Comparison of ENCODE assay signal across 19 cellular contexts in genomic region chr1:2177946-2178538, GRCh38. TPM values are rescaled to one million over a fixed set of nuclear protein-coding genes. Genes with fewer than 3 reads are reported as not detected.
DNase-seq lines count a peak whose midpoint lies in the region; ATAC-seq, FAIRE-seq and TF ChIP-seq lines count a peak whose summit lies in the region.
"Had no signal": no experiment of that assay in that cellular context is flagged by ENCODE, and none has a peak within 500 bp of the region (broad histone marks: within the 10 kb centered on the region; RNA-seq: fewer than 3 reads in every experiment).

No MANE protein-coding gene starts in this region.

- H3K18ac ChIP-seq in neuronal stem cell (ENCODE audit: low read length): peak overlapping the region; percentile 35

- H3K4me1 ChIP-seq in K562 (replicated peaks in 1 of 2; ENCODE audit: control insufficient read depth in 2 of 2, insufficient read depth in 2 of 2, low read length in 2 of 2): peaks cover 39 to 92% of the 10 kb centered on the region in 2 experiments
- H3K4me1 ChIP-seq in neuronal stem cell (ENCODE audit: control insufficient read depth in 2 of 2, insufficient read depth in 1 of 2, low read depth in 1 of 2, low read length in 2 of 2): no peaks in the 10 kb centered on the region
- no peaks in the 10 kb centered on the region for H3K4me1 ChIP-seq in HAP-1

- no peak overlapping the region for H3K4me3 ChIP-seq in K562
- no peak overlapping the region for H3K4me3 ChIP-seq in neuronal stem cell (ENCODE audit: low read length in 2 of 2)
- no peak overlapping the region for H3K4me3 ChIP-seq in HAP-1

- no peak overlapping the region for H2BK12ac ChIP-seq in neuronal stem cell (ENCODE audit: low read length)

- no peak overlapping the region for H3K4ac ChIP-seq in neuronal stem cell (ENCODE audit: low read length)

- H3K36me3 Mint-ChIP-seq in activated CD4-positive, alpha-beta T cell treated with anti-CD3 and anti-CD28 coated beads, Interleukin-2, amount 10 ng/mL, durations not matched to agents 7 days and 5 days (ENCODE audit: low read depth): no peaks in the 10 kb centered on the region
- no peaks in the 10 kb centered on the region for H3K36me3 Mint-ChIP-seq in activated CD4-positive, alpha-beta T cell treated with anti-CD3 and anti-CD28 coated beads, Interleukin-2, amount 10 ng/mL, durations not matched to agents 24 days and 14 days (ENCODE audit: low read depth)
- H3K36me3 Mint-ChIP-seq in endothelial cell (ENCODE audit: low read depth, unreplicated experiment): peaks cover 12% of the 10 kb centered on the region
- H3K36me3 Mint-ChIP-seq in activated naive CD4-positive, alpha-beta T cell treated with anti-CD3 and anti-CD28 coated beads for 36 hours (ENCODE audit: low read depth): peaks cover 5% of the 10 kb centered on the region

- H3K79me1 ChIP-seq in neuronal stem cell (ENCODE audit: low read depth, low read length): peaks cover 13% of the 10 kb centered on the region

- peaks cover 9% of the 10 kb centered on the region for H3K9me1 ChIP-seq in K562 (ENCODE audit: control insufficient read depth, insufficient read depth, low read length)

- H4K8ac ChIP-seq in neuronal stem cell (ENCODE audit: low read depth, low read length): no peak overlapping the region

- POLR2A ChIA-PET in activated CD4-positive, alpha-beta T cell treated with anti-CD3 and anti-CD28 coated beads, Interleukin-2, amount 10 ng/mL, durations not matched to agents 7 days and 5 days (lab: Charles Lee): no interaction called here
- POLR2A ChIA-PET in K562 (lab: Yijun Ruan, JAX): no interaction called here

- no peak overlapping the region for H3K4me2 ChIP-seq in K562 (ENCODE audit: insufficient read depth, low read length)
- no peak overlapping the region for H3K4me2 ChIP-seq in neuronal stem cell (ENCODE audit: insufficient read depth, low read length, poor library complexity, severe bottlenecking)

- intact Hi-C loops in activated CD4-positive, alpha-beta T cell treated with anti-CD3 and anti-CD28 coated beads, Interleukin-2, amount 10 ng/mL, durations not matched to agents 24 days and 14 days (cut with micrococcal nuclease): no loop called here
- intact Hi-C loops in K562 (cut with micrococcal nuclease): no loop called here
- intact Hi-C loops in activated naive CD4-positive, alpha-beta T cell treated with anti-CD3 and anti-CD28 coated beads for 36 hours (cut with micrococcal nuclease): no loop called here

- TF ChIP-seq RAD21 in K562 (CRISPR knock-in tag; conservative IDR thresholded peaks at IDR 0.05 in 1 of 2, IDR thresholded peaks at IDR 0.05 in 1 of 2): no peak

- no peak overlapping the region for H2BK15ac ChIP-seq in neuronal stem cell (ENCODE audit: low read length)

- H3K36me3 ChIP-seq in K562 (ENCODE audit: control insufficient read depth, insufficient read depth, low read length) (no peaks in the 10 kb centered on the region), neuronal stem cell (replicated peaks in 1 of 2; ENCODE audit: control insufficient read depth in 2 of 2, insufficient read depth in 2 of 2, low read length in 2 of 2) (peaks cover 0 to 26% of the 10 kb centered on the region in 2 donors), HAP-1 (replicated peaks) (peaks cover 6% of the 10 kb centered on the region; the same call in 1 of the 2 replicates)

- H3K9me3 Mint-ChIP-seq in activated CD4-positive, alpha-beta T cell treated with anti-CD3 and anti-CD28 coated beads, Interleukin-2, amount 10 ng/mL, durations not matched to agents 7 days and 5 days: no peaks in the 10 kb centered on the region
- no peaks in the 10 kb centered on the region for H3K9me3 Mint-ChIP-seq in activated CD4-positive, alpha-beta T cell treated with anti-CD3 and anti-CD28 coated beads, Interleukin-2, amount 10 ng/mL, durations not matched to agents 24 days and 14 days
- H3K9me3 Mint-ChIP-seq in endothelial cell (ENCODE audit: unreplicated experiment): no peaks in the 10 kb centered on the region
- no peaks in the 10 kb centered on the region for H3K9me3 Mint-ChIP-seq in activated naive CD4-positive, alpha-beta T cell treated with anti-CD3 and anti-CD28 coated beads for 36 hours
- H3K9me3 Mint-ChIP-seq: CD8-positive, alpha-beta T cell had no signal

- no peak for TF ChIP-seq POLR2A in K562 (conservative IDR thresholded peaks at IDR 0.05)

- peak overlapping the region; percentile 21 for H3K14ac ChIP-seq in neuronal stem cell (ENCODE audit: low read length)

- H3K27me3 ChIP-seq in K562 (ENCODE audit: control insufficient read depth in 2 of 2, insufficient read depth in 2 of 2, low read length in 2 of 2) (peaks cover 6 to 12% of the 10 kb centered on the region in 2 experiments; a peak in 4 of 5 replicates), neuronal stem cell (ENCODE audit: control insufficient read depth in 3 of 3, insufficient read depth in 3 of 3, low read depth in 1 of 3, low read length in 3 of 3) (peaks cover 0 to 4% (median 0%) of the 10 kb centered on the region in 3 experiments), HAP-1 (ENCODE audit: low read depth) (no peaks in the 10 kb centered on the region)

- H3K79me2 ChIP-seq in K562 (ENCODE audit: control insufficient read depth, insufficient read depth, low read length): peaks cover 3% of the 10 kb centered on the region; the same call in 1 of the 3 replicates

- H3K9ac ChIP-seq in K562 (ENCODE audit: insufficient read depth in 1 of 2, low read depth in 2 of 2, low read length in 2 of 2) (peak overlapping the region in 1 of 2 experiments; percentile 53; a peak in 1 of 4 replicates), neuronal stem cell (ENCODE audit: low read depth, low read length, poor library complexity) (peak overlapping the region; percentile 71)

- no TSS peak for BruUV-seq in K562 (replicated peaks; lab: Mats Ljungman, UMichigan)

- peak overlapping the region; percentile 19 for H3K27ac Mint-ChIP-seq in activated CD4-positive, alpha-beta T cell treated with anti-CD3 and anti-CD28 coated beads, Interleukin-2, amount 10 ng/mL, durations not matched to agents 7 days and 5 days
- no peak overlapping the region for H3K27ac Mint-ChIP-seq in activated CD4-positive, alpha-beta T cell treated with anti-CD3 and anti-CD28 coated beads, Interleukin-2, amount 10 ng/mL, durations not matched to agents 24 days and 14 days
- H3K27ac Mint-ChIP-seq in endothelial cell (ENCODE audit: unreplicated experiment): no peak overlapping the region
- no peak overlapping the region for H3K27ac Mint-ChIP-seq in activated naive CD4-positive, alpha-beta T cell treated with anti-CD3 and anti-CD28 coated beads for 36 hours
- H3K27ac Mint-ChIP-seq: CD8-positive, alpha-beta T cell had no signal

- FAIRE-seq in K562 (lab: Jason Lieb, UNC): no peak
- FAIRE-seq: D721Med, G401.6, GM12892, HTR-8/SVneo had no signal

- in situ Hi-C loops in K562 (cut with MboI) (loop anchor here (25.0 kb wide), 1 partner anchor 359 kb away; the partner anchor contains the start of genes HES5 and PANK4), HAP-1 (cut with MboI; ENCODE audit: low sequenced_read_pairs) (loop anchor here (25.0 kb wide), 1 partner anchor 609 kb away; no protein-coding TSS in a partner anchor)

- H2BK5ac ChIP-seq in neuronal stem cell (ENCODE audit: low read length): peak overlapping the region; percentile 87

- H2AK5ac ChIP-seq in neuronal stem cell (ENCODE audit: low read depth, low read length): no peak overlapping the region

- no peak overlapping the region for H3K27ac ChIP-seq in K562 (ENCODE audit: extremely low read depth, low read depth, low read length)
- H3K27ac ChIP-seq in neuronal stem cell (replicated peaks; ENCODE audit: low read length): no peak overlapping the region
- H3K27ac ChIP-seq: 22Rv1 had no signal

- H3K9me3 ChIP-seq in K562 (replicated peaks; ENCODE audit: control insufficient read depth, insufficient read depth, low read depth, low read length) (no peaks in the 10 kb centered on the region), neuronal stem cell (replicated peaks in 1 of 2; ENCODE audit: control insufficient read depth in 2 of 2, insufficient read depth in 1 of 2, low read depth in 1 of 2, low read length in 2 of 2) (peaks cover 0 to 2% of the 10 kb centered on the region in 2 donors), HAP-1 (no peaks in the 10 kb centered on the region)

- no peak overlapping the region for H3K4me3 Mint-ChIP-seq in activated CD4-positive, alpha-beta T cell treated with anti-CD3 and anti-CD28 coated beads, Interleukin-2, amount 10 ng/mL, durations not matched to agents 7 days and 5 days
- H3K4me3 Mint-ChIP-seq in activated CD4-positive, alpha-beta T cell treated with anti-CD3 and anti-CD28 coated beads, Interleukin-2, amount 10 ng/mL, durations not matched to agents 24 days and 14 days: no peak overlapping the region
- H3K4me3 Mint-ChIP-seq in endothelial cell (ENCODE audit: unreplicated experiment): peak overlapping the region; percentile 21
- H3K4me3 Mint-ChIP-seq in activated naive CD4-positive, alpha-beta T cell treated with anti-CD3 and anti-CD28 coated beads for 36 hours: no peak overlapping the region
- H3K4me3 Mint-ChIP-seq: CD14-positive monocyte; CD8-positive, alpha-beta T cell had no signal

- peak overlapping the region; percentile 85 for H3K23ac ChIP-seq in neuronal stem cell (ENCODE audit: low read depth, low read length, poor library complexity)

- H2BK120ac ChIP-seq in neuronal stem cell (ENCODE audit: low read depth, low read length): no peak overlapping the region

- DNase-seq in activated CD4-positive, alpha-beta T cell treated with anti-CD3 and anti-CD28 coated beads, Interleukin-2, amount 10 ng/mL, durations not matched to agents 7 days and 5 days: no peak
- DNase-seq in activated CD4-positive, alpha-beta T cell treated with anti-CD3 and anti-CD28 coated beads, Interleukin-2, amount 10 ng/mL, durations not matched to agents 24 days and 14 days: no peak
- no peak for DNase-seq in K562 (ENCODE audit: extremely low read depth in 1 of 4, low spot score in 3 of 4)
- DNase-seq in endothelial cell (ENCODE audit: low spot score): no peak
- DNase-seq in neuronal stem cell (ENCODE audit: low spot score): no peak
- no peak for DNase-seq in HAP-1 (ENCODE audit: low spot score in 2 of 2)
- no peak for DNase-seq in activated naive CD4-positive, alpha-beta T cell treated with anti-CD3 and anti-CD28 coated beads for 36 hours
- DNase-seq in NCI-H2171 treated with DMSO at 0.1 percent for 48 hours (lab: John Stamatoyannopoulos, UW): no peak
- DNase-seq: CD8-positive, alpha-beta T cell; COR-L47; DMS153; DMS79 treated with DMSO at 0.1 percent for 48 hours; EL had no signal

- H4K91ac ChIP-seq in neuronal stem cell (ENCODE audit: low read depth, low read length, poor library complexity): no peak overlapping the region

- H3K27me3 Mint-ChIP-seq in activated CD4-positive, alpha-beta T cell treated with anti-CD3 and anti-CD28 coated beads, Interleukin-2, amount 10 ng/mL, durations not matched to agents 7 days and 5 days: no peaks in the 10 kb centered on the region
- H3K27me3 Mint-ChIP-seq in activated CD4-positive, alpha-beta T cell treated with anti-CD3 and anti-CD28 coated beads, Interleukin-2, amount 10 ng/mL, durations not matched to agents 24 days and 14 days: no peaks in the 10 kb centered on the region
- peaks cover 19% of the 10 kb centered on the region for H3K27me3 Mint-ChIP-seq in endothelial cell (ENCODE audit: unreplicated experiment)
- no peaks in the 10 kb centered on the region for H3K27me3 Mint-ChIP-seq in activated naive CD4-positive, alpha-beta T cell treated with anti-CD3 and anti-CD28 coated beads for 36 hours (ENCODE audit: low read depth)

- no peak for TF ChIP-seq EP300 in K562 (IDR thresholded peaks at IDR 0.05; ENCODE audit: low read length)

- H2AFZ ChIP-seq in K562 (ENCODE audit: low read depth, low read length): no peak overlapping the region
- no peak overlapping the region for H2AFZ ChIP-seq in neuronal stem cell (ENCODE audit: low read length)

- no peaks in the 10 kb centered on the region; the same call in 1 of the 2 replicates for H4K20me1 ChIP-seq in K562 (replicated peaks; ENCODE audit: control insufficient read depth, insufficient read depth, low read length)

- CTCF ChIA-PET in activated CD4-positive, alpha-beta T cell treated with anti-CD3 and anti-CD28 coated beads, Interleukin-2, amount 10 ng/mL, durations not matched to agents 7 days and 5 days (lab: Charles Lee): no interaction called here
- CTCF ChIA-PET in K562 (lab: Yijun Ruan, JAX; ENCODE audit: low intra/inter-chr PET ratio): no interaction called here
- CTCF ChIA-PET in activated naive CD4-positive, alpha-beta T cell treated with anti-CD3 and anti-CD28 coated beads for 36 hours (lab: Charles Lee): no interaction called here

- H3K4me1 Mint-ChIP-seq in activated CD4-positive, alpha-beta T cell treated with anti-CD3 and anti-CD28 coated beads, Interleukin-2, amount 10 ng/mL, durations not matched to agents 7 days and 5 days: peaks cover 2% of the 10 kb centered on the region
- no peaks in the 10 kb centered on the region for H3K4me1 Mint-ChIP-seq in activated CD4-positive, alpha-beta T cell treated with anti-CD3 and anti-CD28 coated beads, Interleukin-2, amount 10 ng/mL, durations not matched to agents 24 days and 14 days
- peaks cover 3% of the 10 kb centered on the region for H3K4me1 Mint-ChIP-seq in endothelial cell (ENCODE audit: unreplicated experiment)
- H3K4me1 Mint-ChIP-seq in activated naive CD4-positive, alpha-beta T cell treated with anti-CD3 and anti-CD28 coated beads for 36 hours (ENCODE audit: low read depth): no peaks in the 10 kb centered on the region

- TF ChIP-seq CTCF in K562 (IDR thresholded peaks at IDR 0.05 in 2 of 3, conservative IDR thresholded peaks at IDR 0.05 in 1 of 3; ENCODE audit: insufficient read depth in 2 of 3, low read depth in 1 of 3, low read length in 3 of 3) (no peak), endothelial cell (IDR thresholded peaks at IDR 0.05; ENCODE audit: unreplicated experiment) (no peak)

- no peak for ATAC-seq in K562
- ATAC-seq: CD8-positive, alpha-beta T cell had no signal

- WGBS in K562 (ENCODE audit: insufficient coverage, low coverage, missing lambda C conversion rate): 67% methylated on average over 18 of the region's 18 CpGs
- no CpG with 5 or more reads among the region's 18 CpGs for WGBS in neuronal stem cell (ENCODE audit: extremely low coverage in 2 of 2, insufficient read length in 2 of 2, insufficient replicate concordance in 1 of 2), 2 donors

RNA-seq across cellular contexts. Expression of gene FAAP20, which starts 16.5 kb away (rescaled TPM):
- 10 to 100 TPM; 61.3 to 66.2 TPM for total RNA-seq in activated CD4-positive, alpha-beta T cell treated with anti-CD3 and anti-CD28 coated beads, Interleukin-2, amount 10 ng/mL, durations not matched to agents 7 days and 5 days
- total RNA-seq in activated CD4-positive, alpha-beta T cell treated with anti-CD3 and anti-CD28 coated beads, Interleukin-2, amount 10 ng/mL, durations not matched to agents 24 days and 14 days: 55.8 and 60.3 TPM in 2 replicates
- total RNA-seq in K562 (2011; cell fraction: chromatin; rRNA removed; ENCODE audit: low replicate concordance): 32.5 and 87.9 TPM in 2 replicates
- 57.6 and 57.7 TPM in 2 replicates for total RNA-seq in K562 (2011; cell fraction: nucleolus; rRNA removed)
- 37.4 and 38.2 TPM in 2 replicates for total RNA-seq in K562 (2011; cell fraction: nucleoplasm; rRNA removed)
- total RNA-seq in K562 (2014; rRNA removed) (74.4 and 79.5 TPM in 2 replicates), K562 (2014; rRNA removed; fragmentation: Illumina TruSeq; extraction: Trizol) (4.5 and 5.2 TPM in 2 replicates), K562 (2015; rRNA removed; fragmentation: Illumina TruSeq; extraction: Trizol) (13.7 and 15.9 TPM in 2 replicates), K562 (2021) (142 TPM in 2 replicates), endothelial cell (ENCODE audit: unreplicated experiment) (118 TPM)
- polyA plus RNA-seq in K562 (2011; rRNA removed) (9.9 and 13.5 TPM in 2 replicates), K562 (2014; fragmentation: Illumina TruSeq; extraction: Trizol) (8.4 and 22.6 TPM in 2 replicates), K562 (2014; fragmentation: Nextera tagmentation; extraction: Ambion mirVana) (1 to 10 TPM in 1 of 2 experiments, under 1 TPM in 1; 0.58 to 1.0 TPM), K562 (2014; rRNA removed) (143 and 153 TPM in 2 replicates)
- 19.5 and 92.5 TPM in 2 replicates for polyA plus RNA-seq in K562 (2011; cell fraction: cytosol; rRNA removed)
- 23.2 and 44.5 TPM in 2 replicates for polyA plus RNA-seq in K562 (2011; cell fraction: nucleus; rRNA removed)
- polyA plus RNA-seq in K562 (2012): 74.5 and 114 TPM in 2 replicates
- polyA minus RNA-seq in K562 (2011; rRNA and poly(A)+ RNA removed): 3.3 and 3.9 TPM in 2 replicates
- polyA minus RNA-seq in K562 (2011; cell fraction: cytosol; rRNA and poly(A)+ RNA removed): 16.1 and 25.8 TPM in 2 replicates
- polyA minus RNA-seq in K562 (2011; cell fraction: nucleus; rRNA and poly(A)+ RNA removed): 10.0 and 14.0 TPM in 2 replicates
- 108 TPM for polyA plus RNA-seq in neuronal stem cell (2013, experiment 1 of 2)
- polyA plus RNA-seq in neuronal stem cell (2013, experiment 2 of 2): 108 TPM
- 10 to 100 TPM; 48.2 to 54.4 TPM for total RNA-seq in activated naive CD4-positive, alpha-beta T cell treated with anti-CD3 and anti-CD28 coated beads for 36 hours

RNA-seq across cellular contexts. Expression of gene SKI, which starts 50.1 kb away (rescaled TPM):
- total RNA-seq in activated CD4-positive, alpha-beta T cell treated with anti-CD3 and anti-CD28 coated beads, Interleukin-2, amount 10 ng/mL, durations not matched to agents 7 days and 5 days: 10 to 100 TPM; 60.7 to 62.0 TPM
- 40.7 and 41.1 TPM in 2 replicates for total RNA-seq in activated CD4-positive, alpha-beta T cell treated with anti-CD3 and anti-CD28 coated beads, Interleukin-2, amount 10 ng/mL, durations not matched to agents 24 days and 14 days
- 25.0 and 40.0 TPM in 2 replicates for total RNA-seq in K562 (2011; cell fraction: chromatin; rRNA removed; ENCODE audit: low replicate concordance)
- total RNA-seq in K562 (2011; cell fraction: nucleolus; rRNA removed): 28.2 and 34.2 TPM in 2 replicates
- total RNA-seq in K562 (2011; cell fraction: nucleoplasm; rRNA removed): 21.0 and 24.4 TPM in 2 replicates
- total RNA-seq in K562 (2014; rRNA removed): 10.8 and 16.6 TPM in 2 replicates
- 2.8 and 3.2 TPM in 2 replicates for total RNA-seq in K562 (2014; rRNA removed; fragmentation: Illumina TruSeq; extraction: Trizol)
- total RNA-seq in K562 (2015; rRNA removed; fragmentation: Illumina TruSeq; extraction: Trizol): 4.6 and 5.6 TPM in 2 replicates
- 55.4 and 60.5 TPM in 2 replicates for total RNA-seq in K562 (2021)
- 3.1 and 4.6 TPM in 2 replicates for polyA plus RNA-seq in K562 (2011; rRNA removed)
- polyA plus RNA-seq in K562 (2011; cell fraction: cytosol; rRNA removed): 3.6 and 6.1 TPM in 2 replicates
- polyA plus RNA-seq in K562 (2011; cell fraction: nucleus; rRNA removed): 8.6 and 16.4 TPM in 2 replicates
- polyA plus RNA-seq in K562 (2012): 13.2 and 13.6 TPM in 2 replicates
- 15.8 and 21.4 TPM in 2 replicates for polyA plus RNA-seq in K562 (2014; fragmentation: Illumina TruSeq; extraction: Trizol)
- polyA plus RNA-seq in K562 (2014; fragmentation: Nextera tagmentation; extraction: Ambion mirVana): under 1 TPM; 0.10 to 0.39 TPM
- polyA plus RNA-seq in K562 (2014; rRNA removed): 16.4 and 17.0 TPM in 2 replicates
- polyA minus RNA-seq in K562 (2011; rRNA and poly(A)+ RNA removed): 2.7 and 4.6 TPM in 2 replicates
- 20.6 and 21.9 TPM in 2 replicates for polyA minus RNA-seq in K562 (2011; cell fraction: cytosol; rRNA and poly(A)+ RNA removed)
- polyA minus RNA-seq in K562 (2011; cell fraction: nucleus; rRNA and poly(A)+ RNA removed): 8.6 and 10.9 TPM in 2 replicates
- 73.3 TPM for total RNA-seq in endothelial cell (ENCODE audit: unreplicated experiment)
- polyA plus RNA-seq in neuronal stem cell (2013, experiment 1 of 2): 37.5 TPM
- polyA plus RNA-seq in neuronal stem cell (2013, experiment 2 of 2): 41.3 TPM
- total RNA-seq in activated naive CD4-positive, alpha-beta T cell treated with anti-CD3 and anti-CD28 coated beads for 36 hours: 10 to 100 TPM; 25.5 to 26.3 TPM
